In the genomic region with DNA sequence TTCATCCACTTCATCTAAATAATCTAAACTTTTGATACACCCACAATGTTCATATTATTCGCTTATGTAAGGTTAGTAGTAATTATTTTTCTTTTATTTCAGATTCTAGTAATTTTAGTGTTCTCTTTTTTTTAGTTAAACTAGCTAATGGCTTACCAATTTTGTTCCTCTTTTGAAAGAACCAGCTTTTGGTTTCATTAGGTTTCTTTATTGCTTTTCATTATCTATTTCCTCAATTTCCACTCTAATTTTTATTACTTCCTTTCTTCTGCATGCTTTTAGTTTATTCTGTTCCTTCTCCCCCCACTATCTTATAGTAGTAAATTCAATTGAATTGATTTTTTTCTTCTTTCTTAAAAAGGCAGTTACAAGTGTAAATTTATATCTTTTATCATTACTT, we compare ENCODE assay signal across 22 cellular contexts.
"Had no signal": no experiment of that assay in that cellular context is flagged by ENCODE, and none has a peak within 500 bp of the region (broad histone marks: within the 10 kb centered on the region; RNA-seq: fewer than 3 reads in every experiment).

No MANE protein-coding gene starts in this region.

- H3K27ac Mint-ChIP-seq: activated CD4-positive, alpha-beta memory T cell treated with anti-CD3 and anti-CD28 coated beads for 36 hours; activated naive CD8-positive, alpha-beta T cell treated with anti-CD3 and anti-CD28 coated beads, Interleukin-2, amount 10 ng/mL, durations not matched to agents 7 days and 5 days; type B pancreatic cell had no signal

- H3K36me3 ChIP-seq: gastroesophageal sphincter, heart right ventricle, right lobe of liver, thoracic aorta, vagina had no signal

- H3K36me3 Mint-ChIP-seq: activated CD4-positive, alpha-beta memory T cell treated with anti-CD3 and anti-CD28 coated beads for 36 hours; type B pancreatic cell had no signal

- H3K27me3 ChIP-seq: gastroesophageal sphincter, heart right ventricle, right lobe of liver, vagina had no signal

- H3K9me3 Mint-ChIP-seq: activated CD4-positive, alpha-beta memory T cell treated with anti-CD3 and anti-CD28 coated beads for 36 hours; type B pancreatic cell had no signal

- ATAC-seq: gastroesophageal sphincter, heart right ventricle, left colon, right lobe of liver had no signal

- H3K9me3 ChIP-seq: gastroesophageal sphincter, heart right ventricle, right lobe of liver, thoracic aorta, vagina had no signal

- DNase-seq: activated CD4-positive, alpha-beta memory T cell treated with anti-CD3 and anti-CD28 coated beads for 36 hours; activated CD4-positive, alpha-beta T cell treated with anti-CD3 and anti-CD28 coated beads for 48 hours; activated naive CD4-positive, alpha-beta T cell treated with Interleukin-2 at 50 U/mL for 16 hours; activated naive CD8-positive, alpha-beta T cell treated with anti-CD3 and anti-CD28 coated beads, Interleukin-2, amount 10 ng/mL, durations not matched to agents 7 days and 5 days; activated T-cell treated with anti-CD3 and anti-CD28 coated beads, Interleukin-2, amount 50 U/mL, for 48 hours; amniotic stem cell; cortex of kidney; heart right ventricle; left colon; mesenchymal stem cell; posterior cingulate gyrus; right lobe of liver; stimulated activated CD4-positive, alpha-beta T cell treated with anti-CD3 and anti-CD28 coated beads, Interleukin-2, amount 100 ng/mL, for 24 hours; stimulated activated naive CD4-positive, alpha-beta T cell had no signal

- H3K4me1 ChIP-seq: gastroesophageal sphincter, heart right ventricle, right lobe of liver, vagina had no signal

- H3K4me3 Mint-ChIP-seq: activated CD4-positive, alpha-beta memory T cell treated with anti-CD3 and anti-CD28 coated beads for 36 hours; activated naive CD8-positive, alpha-beta T cell treated with anti-CD3 and anti-CD28 coated beads, Interleukin-2, amount 10 ng/mL, durations not matched to agents 7 days and 5 days; type B pancreatic cell had no signal

- H3K27ac ChIP-seq: epithelial cell of prostate, gastroesophageal sphincter, heart right ventricle, right lobe of liver, skin epidermis, thoracic aorta, vagina had no signal

- H3K4me1 Mint-ChIP-seq: activated naive CD8-positive, alpha-beta T cell treated with anti-CD3 and anti-CD28 coated beads, Interleukin-2, amount 10 ng/mL, durations not matched to agents 7 days and 5 days had no signal

- H3K27me3 Mint-ChIP-seq: activated CD4-positive, alpha-beta memory T cell treated with anti-CD3 and anti-CD28 coated beads for 36 hours; activated naive CD8-positive, alpha-beta T cell treated with anti-CD3 and anti-CD28 coated beads, Interleukin-2, amount 10 ng/mL, durations not matched to agents 7 days and 5 days; type B pancreatic cell had no signal

- FAIRE-seq: bronchial epithelial cell, keratinocyte had no signal

- H3K4me3 ChIP-seq: gastroesophageal sphincter, heart right ventricle, right lobe of liver, skin epidermis, thoracic aorta, vagina had no signal
